ENCODE assay signal across 2 cellular contexts in genomic region chr1:113429461-113430153, GRCh38.
TF ChIP-seq lines count a peak whose summit lies in the region.

No MANE protein-coding gene starts in this region.

TF ChIP-seq in IMR-90, 13 proteins besides CTCF, POLR2A, EP300 and RAD21:
- TF ChIP-seq CHD1 (IDR thresholded peaks at IDR 0.05; ENCODE audit: low read depth, low read length) (no peak), RFX5 (IDR thresholded peaks at IDR 0.05; ENCODE audit: low read depth, low read length) (no peak), SMC3 (IDR thresholded peaks at IDR 0.05; ENCODE audit: low read depth, low read length) (no peak), MXI1 (IDR thresholded peaks at IDR 0.05; ENCODE audit: borderline replicate concordance, low read depth, low read length) (no peak), NFE2L2 (IDR thresholded peaks at IDR 0.05; ENCODE audit: low read depth, low read length) (no peak), MAFK (IDR thresholded peaks at IDR 0.05; ENCODE audit: low read depth, low read length) (no peak), RCOR1 (IDR thresholded peaks at IDR 0.05; ENCODE audit: insufficient replicate concordance, low read length) (no peak), FOS (IDR thresholded peaks at IDR 0.05; ENCODE audit: low read depth, low read length) (no peak), USF2 (IDR thresholded peaks at IDR 0.05; ENCODE audit: low read depth, low read length) (no peak), CEBPB (IDR thresholded peaks at IDR 0.05; ENCODE audit: low read depth, low read length) (no peak), BHLHE40 (IDR thresholded peaks at IDR 0.05; ENCODE audit: low read depth, low read length) (no peak), MAZ (IDR thresholded peaks at IDR 0.05; ENCODE audit: borderline replicate concordance, low read depth, low read length) (no peak), ELK1 (IDR thresholded peaks at IDR 0.05; ENCODE audit: borderline replicate concordance, low read depth, low read length) (no peak)

TF ChIP-seq in GM12878, 131 proteins besides CTCF, POLR2A, EP300 and RAD21:
- TF ChIP-seq HSF1 (IDR thresholded peaks at IDR 0.05; ENCODE audit: low read depth, low read length) (no peak), RBBP5 (conservative IDR thresholded peaks at IDR 0.05) (no peak), TARDBP (IDR thresholded peaks at IDR 0.05; ENCODE audit: borderline replicate concordance) (no peak), STAT1 (conservative IDR thresholded peaks at IDR 0.05) (no peak), SIN3A (IDR thresholded peaks at IDR 0.05; ENCODE audit: low read depth, low read length) (no peak), CBX3 (IDR thresholded peaks at IDR 0.05; ENCODE audit: borderline replicate concordance, low read depth) (no peak), ZNF384 (IDR thresholded peaks at IDR 0.05; ENCODE audit: borderline replicate concordance, low read depth, low read length) (no peak), ATF2 (IDR thresholded peaks at IDR 0.05; ENCODE audit: low read length) (no peak), LARP7 (IDR thresholded peaks at IDR 0.05) (no peak), BCL11A (IDR thresholded peaks at IDR 0.05; ENCODE audit: low read depth, low read length) (no peak), PBX3 (IDR thresholded peaks at IDR 0.05; ENCODE audit: insufficient replicate concordance, low read depth, low read length) (no peak), NBN (IDR thresholded peaks at IDR 0.05) (no peak), CEBPB (IDR thresholded peaks at IDR 0.05; ENCODE audit: borderline replicate concordance in 1 of 2, low read depth in 2 of 2, low read length in 2 of 2) (no peak), MTA2 (IDR thresholded peaks at IDR 0.05; ENCODE audit: low read depth) (no peak), ESRRA (IDR thresholded peaks at IDR 0.05; ENCODE audit: low read length) (no peak)
